In the genomic region with DNA sequence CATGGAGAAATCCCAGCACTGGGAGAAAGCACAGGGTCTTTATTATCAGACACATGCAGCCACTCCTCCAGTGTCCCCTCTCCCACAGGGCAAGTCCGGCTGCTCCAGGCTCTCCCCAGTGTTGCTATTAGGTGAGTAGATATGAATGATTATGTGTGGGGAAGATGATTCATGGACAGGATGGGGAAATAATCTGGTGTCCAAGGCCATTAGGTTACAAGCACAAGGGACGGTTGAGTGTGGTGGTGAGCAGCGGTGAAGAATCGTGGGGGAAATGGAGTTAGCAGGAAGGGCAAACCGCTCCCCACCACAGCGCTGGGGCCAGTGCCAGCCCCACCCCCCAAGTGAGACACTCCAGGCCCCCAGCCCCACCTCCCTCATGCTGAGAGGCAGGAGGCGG, we compare ENCODE assay signal across 17 cellular contexts. TPM values are rescaled to one million over a fixed set of nuclear protein-coding genes. Genes with fewer than 3 reads are reported as not detected.
"Had no signal": no experiment of that assay in that cellular context is flagged by ENCODE, and none has a peak within 500 bp of the region (broad histone marks: within the 10 kb centered on the region; RNA-seq: fewer than 3 reads in every experiment).

No MANE protein-coding gene starts in this region.

- H3K27ac ChIP-seq: transverse colon had no signal

- H3K27me3 ChIP-seq: transverse colon had no signal

- H3K36me3 ChIP-seq: transverse colon had no signal

- H3K9me3 ChIP-seq: mucosa of descending colon, transverse colon had no signal

- ATAC-seq: esophagus mucosa; left cardiac atrium; mucosa of descending colon; stimulated activated memory B cell treated with anti-CD40 and anti-IgM and Interleukin-4, amounts not matched to agents 10 μg/mL and 1 μg/mL and 100 μg/mL, for 72 hours; T-helper 17 cell had no signal

- DNase-seq: activated CD4-positive, alpha-beta T cell treated with anti-CD3 and anti-CD28 coated beads, Interleukin-2, amount 50 U/mL, for 1 hour; activated naive CD4-positive, alpha-beta T cell treated with anti-CD3 and anti-CD28 coated beads, Interleukin-2, amount 10 ng/mL, durations not matched to agents 7 days and 5 days; cerebellar nuclear complex; endodermal cell; glutamatergic neuron; left cardiac atrium; mucosa of descending colon; natural killer cell; substantia nigra; T-helper 17 cell; transverse colon had no signal

- H3K4me3 ChIP-seq: mucosa of descending colon, transverse colon had no signal

- H3K4me1 ChIP-seq: transverse colon had no signal

RNA-seq across cellular contexts. Expression of gene CD177, which starts 19.0 kb away (rescaled TPM):
- total RNA-seq: activated T-helper 2 cell treated with anti-CD3 and anti-CD28 coated beads, Interferon-gamma antibody, Interleukin-2, Interleukin-4, amounts not matched to agents 10 μg/mL and 5 μg/mL and 100 μg/mL, durations not matched to agents 14 hours and 24 hours and 36 hours; natural killer cell; T-helper 17 cell had no signal

RNA-seq across cellular contexts. Expression of gene TEX101, which starts 42.2 kb away (rescaled TPM):
- total RNA-seq: activated T-helper 2 cell treated with anti-CD3 and anti-CD28 coated beads, Interferon-gamma antibody, Interleukin-2, Interleukin-4, amounts not matched to agents 10 μg/mL and 5 μg/mL and 100 μg/mL, durations not matched to agents 14 hours and 24 hours and 36 hours; dermis microvascular lymphatic vessel endothelial cell; fibroblast of villous mesenchyme; left cardiac atrium; skeletal muscle tissue; T-helper 17 cell; transverse colon had no signal
